21 cellular contexts compared by ENCODE assay signal in genomic region chr6:28600188-28600587, GRCh38.
"Had no signal": no experiment of that assay in that cellular context is flagged by ENCODE, and none has a peak within 500 bp of the region (broad histone marks: within the 10 kb centered on the region; RNA-seq: fewer than 3 reads in every experiment).

No MANE protein-coding gene starts in this region.

- H3K9me3 Mint-ChIP-seq: dendritic cell treated with granulocyte-macrophage colony-stimulating factor and Interleukin-4, amounts not matched to agents 40 ng/mL and 50 ng/mL, for 4 days; endodermal cell; natural killer cell treated with Interleukin-12 subunit alpha and Interleukin-12 subunit beta and Interleukin-15 and Interleukin-18, amount 100 ng/mL, for 72 hours; type B pancreatic cell had no signal

- H3K4me3 Mint-ChIP-seq: dendritic cell treated with granulocyte-macrophage colony-stimulating factor and Interleukin-4, amounts not matched to agents 40 ng/mL and 50 ng/mL, for 4 days; endodermal cell; natural killer cell treated with Interleukin-12 subunit alpha and Interleukin-12 subunit beta and Interleukin-15 and Interleukin-18, amount 100 ng/mL, for 72 hours; neural progenitor cell; stimulated activated naive CD8-positive, alpha-beta T cell treated with anti-CD3 and anti-CD28 coated beads, Interleukin-15, amount 100 ng/mL, for 72 hours had no signal

- H3K4me1 Mint-ChIP-seq: stimulated activated naive CD8-positive, alpha-beta T cell treated with anti-CD3 and anti-CD28 coated beads, Interleukin-15, amount 100 ng/mL, for 72 hours had no signal

- DNase-seq: colonic mucosa; effector CD8-positive, alpha-beta T cell; endodermal cell; foreskin fibroblast; gastrocnemius medialis; head of caudate nucleus; left ventricle myocardium superior; lower lobe of right lung; stimulated activated CD4-positive, alpha-beta T cell treated with anti-CD3 and anti-CD28 coated beads, Interleukin-12 subunit alpha, Interleukin-12 subunit beta, amount 100 ng/mL, for 4 hours; stimulated activated CD4-positive, alpha-beta T cell treated with anti-CD3 and anti-CD28 coated beads, Interleukin-1b, Interleukin-23, amount 100 ng/mL, for 48 hours; stimulated activated CD4-positive, alpha-beta T cell treated with anti-CD3 and anti-CD28 coated beads, Interleukin-4, amount 100 ng/mL, for 1 hour; stimulated activated CD8-positive, alpha-beta memory T cell treated with anti-CD3 and anti-CD28 coated beads, Interleukin-4, amount 100 ng/mL, for 48 hours; stimulated activated naive CD4-positive, alpha-beta T cell; stimulated activated naive CD8-positive, alpha-beta T cell treated with anti-CD3 and anti-CD28 coated beads, Interleukin-15, amount 100 ng/mL, for 72 hours had no signal

- H3K27ac Mint-ChIP-seq: dendritic cell treated with granulocyte-macrophage colony-stimulating factor and Interleukin-4, amounts not matched to agents 40 ng/mL and 50 ng/mL, for 4 days; endodermal cell; natural killer cell treated with Interleukin-12 subunit alpha and Interleukin-12 subunit beta and Interleukin-15 and Interleukin-18, amount 100 ng/mL, for 72 hours; neural progenitor cell; progenitor cell of endocrine pancreas; stimulated activated naive CD8-positive, alpha-beta T cell treated with anti-CD3 and anti-CD28 coated beads, Interleukin-15, amount 100 ng/mL, for 72 hours; type B pancreatic cell had no signal

- ATAC-seq: esophagus mucosa; gastrocnemius medialis; left ventricle myocardium superior; lower lobe of right lung; natural killer cell treated with Interleukin-12 subunit alpha and Interleukin-12 subunit beta and Interleukin-15 and Interleukin-18, amount 100 ng/mL, for 72 hours; sciatic nerve; stimulated activated naive CD8-positive, alpha-beta T cell treated with anti-CD3 and anti-CD28 coated beads, Interleukin-15, amount 100 ng/mL, for 72 hours had no signal

- H3K36me3 Mint-ChIP-seq: natural killer cell treated with Interleukin-12 subunit alpha and Interleukin-12 subunit beta and Interleukin-15 and Interleukin-18, amount 100 ng/mL, for 72 hours; neural progenitor cell had no signal
